15 cellular contexts compared by ENCODE assay signal in genomic region chr7:28028471-28028870, GRCh38.
A peak's percentile ranks its signal among the peaks of the same experiment; 100 is the strongest.
DNase-seq lines count a peak whose midpoint lies in the region; ATAC-seq, FAIRE-seq and TF ChIP-seq lines count a peak whose summit lies in the region.
"Had no signal": no experiment of that assay in that cellular context is flagged by ENCODE, and none has a peak within 500 bp of the region (broad histone marks: within the 10 kb centered on the region; RNA-seq: fewer than 3 reads in every experiment).

No MANE protein-coding gene starts in this region.

- H2AFZ ChIP-seq in SK-N-SH (ENCODE audit: low read depth): no peak overlapping the region

- 90% methylated on average over 3 of the region's 3 CpGs for WGBS in SK-N-SH (ENCODE audit: low lambda C conversion rate)

- no peaks in the 10 kb centered on the region for H3K9me2 ChIP-seq in SK-N-SH

- peak; percentile 42 for FAIRE-seq in urothelium cell line (lab: Jason Lieb, UNC)
- FAIRE-seq: GM19239 had no signal

- TF ChIP-seq RAD21 in SK-N-SH (IDR thresholded peaks at IDR 0.05; ENCODE audit: low read length): no peak

- H3K4me3 ChIP-seq in SK-N-SH (ENCODE audit: low read depth in 2 of 2, low read length in 1 of 2) (no peak overlapping the region), muscle layer of colon (ENCODE audit: low read depth in 1 of 2, low read length in 2 of 2) (no peak overlapping the region), HAP-1 (no peak overlapping the region)
- H3K4me3 ChIP-seq: BLaER1 treated with 17β-estradiol and CSF1 and Interleukin-3, amounts not matched to agents 10 nM and 100 nM had no signal

- H3K27ac ChIP-seq in SK-N-SH (ENCODE audit: low read depth in 2 of 2, low read length in 1 of 2): no peak overlapping the region; a peak in 1 of 4 replicates
- peak overlapping the region; percentile 66 for H3K27ac ChIP-seq in VCaP
- H3K27ac ChIP-seq in muscle layer of colon (ENCODE audit: low read depth, low read length): peak overlapping the region; percentile 74
- H3K27ac ChIP-seq: 22Rv1; BLaER1 treated with 17β-estradiol and CSF1 and Interleukin-3, amounts not matched to agents 10 nM and 100 nM had no signal

- CTCF ChIA-PET in SK-N-SH (lab: Yijun Ruan, JAX): interaction anchor here (1.0 to 7.7 kb wide), 2 partner anchors 7 to 33 kb away, joined by 5 to 68 read pairs; no protein-coding TSS in a partner anchor

- no peak overlapping the region for H3K27ac Mint-ChIP-seq in stimulated activated naive CD8-positive, alpha-beta T cell treated with anti-CD3 and anti-CD28 coated beads, Interleukin-15, amount 100 ng/mL, for 72 hours
- H3K27ac Mint-ChIP-seq: CD4-positive, CD25-positive, alpha-beta regulatory T cell had no signal

- POLR2A ChIA-PET in SK-N-SH (lab: Yijun Ruan, JAX): no interaction called here

- H3K27me3 ChIP-seq in SK-N-SH (ENCODE audit: insufficient read depth) (no peaks in the 10 kb centered on the region), muscle layer of colon (ENCODE audit: control insufficient read depth in 1 of 2, insufficient read depth in 2 of 2, low read length in 2 of 2) (no peaks in the 10 kb centered on the region), HAP-1 (ENCODE audit: low read depth) (no peaks in the 10 kb centered on the region)
- H3K27me3 ChIP-seq: BLaER1 treated with 17β-estradiol and CSF1 and Interleukin-3, amounts not matched to agents 10 nM and 100 nM had no signal

- TF ChIP-seq CTCF in SK-N-SH (IDR thresholded peaks at IDR 0.05) (no peak), VCaP (conservative IDR thresholded peaks at IDR 0.05) (no peak)

- H3K79me2 ChIP-seq in SK-N-SH (ENCODE audit: insufficient read depth): no peaks in the 10 kb centered on the region; the same call in 1 of the 2 replicates

- H3K9me3 ChIP-seq in SK-N-SH (no peaks in the 10 kb centered on the region), muscle layer of colon (ENCODE audit: low read length) (no peaks in the 10 kb centered on the region), HAP-1 (no peaks in the 10 kb centered on the region)
- H3K9me3 ChIP-seq: BLaER1 treated with 17β-estradiol and CSF1 and Interleukin-3, amounts not matched to agents 10 nM and 100 nM had no signal

- TF ChIP-seq EP300 in SK-N-SH (IDR thresholded peaks at IDR 0.05; ENCODE audit: borderline replicate concordance in 1 of 2, low read depth in 1 of 2, low read length in 1 of 2): no peak

- no peaks in the 10 kb centered on the region for H4K20me1 ChIP-seq in SK-N-SH (ENCODE audit: insufficient read depth)

- ATAC-seq in SK-N-SH treated with all-trans-retinoic acid at 6 μM for 48 hours (no peak), GM21717 (IDR thresholded peaks at IDR 0.05; ENCODE audit: unreplicated experiment) (no peak)
- ATAC-seq in stimulated activated naive CD8-positive, alpha-beta T cell treated with anti-CD3 and anti-CD28 coated beads, Interleukin-15, amount 100 ng/mL, for 72 hours: no peak

- H3K9me3 Mint-ChIP-seq in stimulated activated naive CD8-positive, alpha-beta T cell treated with anti-CD3 and anti-CD28 coated beads, Interleukin-15, amount 100 ng/mL, for 72 hours: no peaks in the 10 kb centered on the region

- in situ Hi-C loops in HAP-1 (cut with MboI; ENCODE audit: low sequenced_read_pairs): no loop called here

- no peak overlapping the region for H3K4me3 Mint-ChIP-seq in stimulated activated naive CD8-positive, alpha-beta T cell treated with anti-CD3 and anti-CD28 coated beads, Interleukin-15, amount 100 ng/mL, for 72 hours
- H3K4me3 Mint-ChIP-seq: CD4-positive, CD25-positive, alpha-beta regulatory T cell had no signal

- H3K27me3 Mint-ChIP-seq in stimulated activated naive CD8-positive, alpha-beta T cell treated with anti-CD3 and anti-CD28 coated beads, Interleukin-15, amount 100 ng/mL, for 72 hours: no peaks in the 10 kb centered on the region
- H3K27me3 Mint-ChIP-seq: CD4-positive, CD25-positive, alpha-beta regulatory T cell had no signal

- 0 out of 2 replicates have a peak overlapping the region, but pooled peaks have one; percentile 18 for H3K4me2 ChIP-seq in SK-N-SH
- H3K4me2 ChIP-seq: BLaER1 treated with 17β-estradiol and CSF1 and Interleukin-3, amounts not matched to agents 10 nM and 100 nM had no signal

- H3F3A ChIP-seq in SK-N-SH (replicated peaks; ENCODE audit: insufficient read depth): peaks cover 10% of the 10 kb centered on the region

- H3K9ac ChIP-seq in SK-N-SH: no peak overlapping the region
- no peak overlapping the region for H3K9ac ChIP-seq in muscle layer of colon (ENCODE audit: low read length)
- H3K9ac ChIP-seq: BLaER1 treated with 17β-estradiol and CSF1 and Interleukin-3, amounts not matched to agents 10 nM and 100 nM had no signal

- peaks cover 2 to 11% of the 10 kb centered on the region in 2 experiments; a peak in 3 of 4 replicates for H3K4me1 ChIP-seq in SK-N-SH (ENCODE audit: control insufficient read depth in 1 of 2, insufficient read depth in 2 of 2, low read depth in 1 of 2, low read length in 1 of 2)
- H3K4me1 ChIP-seq in muscle layer of colon (ENCODE audit: insufficient read depth, low read length): peaks cover 89% of the 10 kb centered on the region
- H3K4me1 ChIP-seq in HAP-1: peaks cover 4% of the 10 kb centered on the region

- H3K36me3 ChIP-seq in SK-N-SH (replicated peaks in 1 of 2; ENCODE audit: control insufficient read depth in 1 of 2, insufficient read depth in 2 of 2, low read length in 1 of 2) (no peaks in the 10 kb centered on the region), muscle layer of colon (ENCODE audit: insufficient read depth, low read length) (no peaks in the 10 kb centered on the region), HAP-1 (replicated peaks) (no peaks in the 10 kb centered on the region)

- peaks cover 11% of the 10 kb centered on the region for H3K4me1 Mint-ChIP-seq in stimulated activated naive CD8-positive, alpha-beta T cell treated with anti-CD3 and anti-CD28 coated beads, Interleukin-15, amount 100 ng/mL, for 72 hours

- no peak for DNase-seq in SK-N-SH
- no peak for DNase-seq in urothelium cell line (ENCODE audit: low spot score)
- DNase-seq in stimulated activated naive CD8-positive, alpha-beta T cell treated with anti-CD3 and anti-CD28 coated beads, Interleukin-15, amount 100 ng/mL, for 72 hours: no peak
- DNase-seq in HAP-1 (ENCODE audit: low spot score in 2 of 2): no peak
- DNase-seq: CD4-positive, CD25-positive, alpha-beta regulatory T cell; DMS53; GF-D8; H7 had no signal

TF ChIP-seq in SK-N-SH, 30 proteins besides CTCF, POLR2A, EP300 and RAD21:
- TF ChIP-seq USF2 (IDR thresholded peaks at IDR 0.05; ENCODE audit: borderline replicate concordance, low read depth, low read length): no peak
TF ChIP-seq in SK-N-SH: peak in this region for 0.

TF ChIP-seq in SK-N-SH treated with all-trans-retinoic acid at 6 μM for 48 hours, 23 proteins besides CTCF, POLR2A, EP300 and RAD21 (continues in another document):
- TF ChIP-seq SNAI2 (CRISPR knock-in tag; IDR thresholded peaks at IDR 0.05) (no peak), ZNF8 (CRISPR knock-in tag; IDR thresholded peaks at IDR 0.05) (no peak), PATZ1 (CRISPR knock-in tag; IDR thresholded peaks at IDR 0.05; ENCODE audit: borderline replicate concordance) (no peak), OSR1 (CRISPR knock-in tag; IDR thresholded peaks at IDR 0.05) (no peak), TCF4 (CRISPR knock-in tag; IDR thresholded peaks at IDR 0.05; ENCODE audit: borderline replicate concordance) (no peak), TSHZ2 (CRISPR knock-in tag; IDR thresholded peaks at IDR 0.05) (no peak), GLIS3 (CRISPR knock-in tag; IDR thresholded peaks at IDR 0.05) (no peak), ZNF565 (CRISPR knock-in tag; conservative IDR thresholded peaks at IDR 0.05; ENCODE audit: low read depth) (no peak), ISL1 (CRISPR knock-in tag; IDR thresholded peaks at IDR 0.05) (no peak), ZFP30 (CRISPR knock-in tag; IDR thresholded peaks at IDR 0.05) (no peak), ESRRG (CRISPR knock-in tag; IDR thresholded peaks at IDR 0.05) (no peak), ARNTL (CRISPR knock-in tag; IDR thresholded peaks at IDR 0.05; ENCODE audit: borderline replicate concordance, low read depth) (no peak)

Comparison
In these comparisons a context has a peak if more than half of its experiments do, and no peak if none do; other contexts are left out.
1. H3K27ac ChIP-seq: peak in VCaP (single experiment) and muscle layer of colon (single experiment); none in SK-N-SH (0 of 2).